11 cellular contexts compared by ENCODE assay signal in the genomic region with DNA sequence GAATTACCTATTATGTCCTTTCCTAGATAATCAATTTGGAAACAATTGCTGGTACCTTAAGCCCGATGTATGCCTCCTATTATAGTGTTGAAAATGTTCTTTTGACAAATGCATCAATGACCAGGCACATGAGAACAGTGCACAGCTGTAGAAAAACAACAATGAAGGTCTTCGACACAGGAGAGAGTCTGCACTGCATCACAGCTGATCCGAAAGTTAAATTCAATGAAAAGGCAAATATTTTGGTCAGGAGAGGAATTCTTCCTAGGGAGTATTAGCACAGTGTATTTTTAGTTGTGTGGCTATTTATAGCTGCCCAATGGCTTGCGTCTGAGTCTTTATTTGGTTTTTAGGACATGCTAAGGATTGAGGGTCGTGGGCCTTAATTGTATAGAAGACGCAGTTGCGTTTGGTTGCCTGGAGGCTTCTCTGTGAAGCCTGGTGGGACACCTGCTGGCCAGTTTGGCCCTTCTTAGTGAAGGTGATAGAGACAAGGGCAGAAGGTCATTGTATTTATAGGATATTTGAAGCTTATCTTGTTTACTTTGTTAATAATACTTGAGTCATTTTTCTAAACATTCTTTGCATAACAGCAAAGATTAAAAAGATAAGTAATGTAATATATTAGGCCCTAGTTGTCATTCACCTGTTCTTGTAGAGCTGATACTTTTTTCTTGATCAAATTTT.
A peak's percentile ranks its signal among the peaks of the same experiment; 100 is the strongest.
DNase-seq lines count a peak whose midpoint lies in the region; ATAC-seq, FAIRE-seq and TF ChIP-seq lines count a peak whose summit lies in the region.
"Had no signal": no experiment of that assay in that cellular context is flagged by ENCODE, and none has a peak within 500 bp of the region (broad histone marks: within the 10 kb centered on the region; RNA-seq: fewer than 3 reads in every experiment).

No MANE protein-coding gene starts in this region.

- peaks cover 61% of the 10 kb centered on the region for H4K20me1 ChIP-seq in SK-N-SH (ENCODE audit: insufficient read depth)

- H3K4me3 ChIP-seq in SK-N-SH (ENCODE audit: low read depth in 2 of 2, low read length in 1 of 2) (no peak overlapping the region; a peak in 1 of 4 replicates), right cardiac atrium (ENCODE audit: low read length) (peak overlapping the region; percentile 3)

- H3K27ac ChIP-seq in SK-N-SH (ENCODE audit: low read depth in 2 of 2, low read length in 1 of 2) (no peak overlapping the region), right cardiac atrium (ENCODE audit: low read length) (no peak overlapping the region)

- no peak overlapping the region for H3K9ac ChIP-seq in SK-N-SH

- H2AFZ ChIP-seq in SK-N-SH (ENCODE audit: low read depth) = no peak overlapping the region

- peaks cover 0 to 11% of the 10 kb centered on the region in 2 experiments for H3K36me3 ChIP-seq in SK-N-SH (replicated peaks in 1 of 2; ENCODE audit: control insufficient read depth in 1 of 2, insufficient read depth in 2 of 2, low read length in 1 of 2)

- WGBS in SK-N-SH (ENCODE audit: low lambda C conversion rate) = 88% methylated on average over 7 of the region's 7 CpGs
- 52% methylated on average over 7 of the region's 7 CpGs for WGBS in right cardiac atrium

- no peak for TF ChIP-seq EP300 in SK-N-SH (IDR thresholded peaks at IDR 0.05; ENCODE audit: borderline replicate concordance in 1 of 2, low read depth in 1 of 2, low read length in 1 of 2)

- H3K9me3 ChIP-seq in SK-N-SH (peaks cover 19% of the 10 kb centered on the region), right cardiac atrium (ENCODE audit: control insufficient read depth, low read length) (no peaks in the 10 kb centered on the region)

- intact Hi-C loops in right cardiac atrium (cut with DNase I) = no loop called here

- CTCF ChIA-PET in SK-N-SH (lab: Yijun Ruan, JAX) = interaction anchor here (0.7 to 1.3 kb wide), 4 partner anchors 9 to 53 kb away, joined by 3 to 6 read pairs (median 4); no protein-coding TSS in a partner anchor

- H3F3A ChIP-seq in SK-N-SH (replicated peaks; ENCODE audit: insufficient read depth) = no peaks in the 10 kb centered on the region

- H3K9me2 ChIP-seq in SK-N-SH = no peaks in the 10 kb centered on the region

- POLR2A ChIA-PET in SK-N-SH (lab: Yijun Ruan, JAX) = no interaction called here

- peaks cover 82% of the 10 kb centered on the region for H3K79me2 ChIP-seq in SK-N-SH (ENCODE audit: insufficient read depth)

- peak; percentile 40 for TF ChIP-seq CTCF in SK-N-SH (IDR thresholded peaks at IDR 0.05)

- FAIRE-seq in HTR-8/SVneo (lab: Jason Lieb, UNC) = no peak

- TF ChIP-seq RAD21 in SK-N-SH (IDR thresholded peaks at IDR 0.05; ENCODE audit: low read length) = peak; percentile 36; the same call in 1 of the 2 replicates

- DNase-seq in stimulated activated CD4-positive, alpha-beta T cell treated with anti-CD3 and anti-CD28 coated beads, Interleukin-4, amount 100 ng/mL, for 1 hour = peak; percentile 6
- no peak for DNase-seq in stimulated activated CD4-positive, alpha-beta T cell treated with anti-CD3 and anti-CD28 coated beads, Interleukin-12 subunit alpha, Interleukin-12 subunit beta, amount 100 ng/mL, for 4 hours
- no peak for DNase-seq in SK-N-SH
- peak in 1 of 3 donors; percentile 48 for DNase-seq in right cardiac atrium
- no peak for DNase-seq in NOMO-1 (lab: John Stamatoyannopoulos, UW; ENCODE audit: unreplicated experiment in 2 of 2)
- DNase-seq in HTR-8/SVneo (ENCODE audit: insufficient read length, low spot score) = no peak
- DNase-seq: effector CD8-positive, alpha-beta T cell; NCI-H1436 treated with DMSO at 0.1 percent for 48 hours had no signal

- H3K4me2 ChIP-seq in SK-N-SH = no peak overlapping the region

- peaks cover 4 to 5% of the 10 kb centered on the region in 2 experiments; a peak in 2 of 4 replicates for H3K4me1 ChIP-seq in SK-N-SH (ENCODE audit: control insufficient read depth in 1 of 2, insufficient read depth in 2 of 2, low read depth in 1 of 2, low read length in 1 of 2)
- H3K4me1 ChIP-seq in right cardiac atrium (ENCODE audit: control insufficient read depth, insufficient read depth, low read length) = peaks cover 4% of the 10 kb centered on the region

- ATAC-seq in right cardiac atrium (peak in 1 of 2 donors; percentile 36), GM21423 (IDR thresholded peaks at IDR 0.05; ENCODE audit: unreplicated experiment) (no peak), GM19397 (IDR thresholded peaks at IDR 0.05; ENCODE audit: unreplicated experiment) (no peak)
- ATAC-seq: activated CD4-positive, CD25-positive, alpha-beta regulatory T cell treated with anti-CD3 and anti-CD28 coated beads, Interleukin-2, amount 50 U/mL, for 24 hours had no signal

- H3K27me3 ChIP-seq in SK-N-SH (ENCODE audit: insufficient read depth) = no peaks in the 10 kb centered on the region
- H3K27me3 ChIP-seq in right cardiac atrium (ENCODE audit: control insufficient read depth, insufficient read depth) = no peaks in the 10 kb centered on the region

TF ChIP-seq in SK-N-SH, 30 proteins besides CTCF, POLR2A, EP300 and RAD21:
- TF ChIP-seq SMC3 (IDR thresholded peaks at IDR 0.05; ENCODE audit: low read depth, low read length) (0 out of 2 replicates have a peak, but pooled peaks have one; percentile 14), RXRA (IDR thresholded peaks at IDR 0.05; ENCODE audit: borderline replicate concordance, low read depth) (no peak)
